Comparison of ENCODE assay signal across 32 cellular contexts in genomic region chr17:43809121-43809520, GRCh38. TPM values are rescaled to one million over a fixed set of nuclear protein-coding genes. Genes with fewer than 3 reads are reported as not detected.
"Had no signal": no experiment of that assay in that cellular context is flagged by ENCODE, and none has a peak within 500 bp of the region (broad histone marks: within the 10 kb centered on the region; RNA-seq: fewer than 3 reads in every experiment).

No MANE protein-coding gene starts in this region.

- H3K4me1 ChIP-seq: esophagus squamous epithelium, gastrocnemius medialis, left lung had no signal

- FAIRE-seq: colon, endometrium, islet of Langerhans, kidney had no signal

- H3K27ac ChIP-seq: epithelial cell of prostate, esophagus squamous epithelium, gastrocnemius medialis, heart right ventricle, left lung had no signal

- H3K4me3 ChIP-seq: esophagus squamous epithelium, gastrocnemius medialis, heart right ventricle, left lung, lung had no signal

- DNase-seq: cortex of kidney; effector CD8-positive, alpha-beta T cell; effector memory CD8-positive, alpha-beta T cell; endodermal cell; erythroblast; esophagus squamous epithelium; foreskin fibroblast; foreskin melanocyte; gastrocnemius medialis; glutamatergic neuron; heart right ventricle; hippocampal formation; kidney; kidney glomerular epithelial cell; left colon; left lung; left ventricle myocardium superior; mammary epithelial cell; mesendoderm; midbrain; naive thymus-derived CD4-positive, alpha-beta T cell had no signal

- H3K9me3 ChIP-seq: esophagus squamous epithelium, gastrocnemius medialis, heart right ventricle, left lung had no signal

- ATAC-seq: effector memory CD8-positive, alpha-beta T cell; esophagus mucosa; gastrocnemius medialis; heart right ventricle; left colon; left lung; left ventricle myocardium superior; naive thymus-derived CD4-positive, alpha-beta T cell had no signal

- H3K36me3 ChIP-seq: gastrocnemius medialis had no signal

- H3K27me3 ChIP-seq: esophagus squamous epithelium, gastrocnemius medialis, heart right ventricle, left lung had no signal

RNA-seq across cellular contexts. Expression of gene MPP3, which starts 23.8 kb away (rescaled TPM):
- polyA plus RNA-seq: naive thymus-derived CD4-positive, alpha-beta T cell had no signal

RNA-seq across cellular contexts. Expression of gene CFAP97D1, which starts 28.9 kb away (rescaled TPM):
- total RNA-seq: cerebellum; dermis microvascular lymphatic vessel endothelial cell; endodermal cell; esophagus mucosa; gastrocnemius medialis; glomerular endothelial cell; kidney; left colon; left lung; left ventricle myocardium superior; mononuclear cell; mucosa of gallbladder; naive thymus-derived CD4-positive, alpha-beta T cell had no signal
- polyA plus RNA-seq: heart right ventricle; naive thymus-derived CD4-positive, alpha-beta T cell had no signal

RNA-seq across cellular contexts. Expression of gene CD300LG, which starts 37.9 kb away (rescaled TPM):
- total RNA-seq: cerebellum; dermis microvascular lymphatic vessel endothelial cell; endodermal cell; glomerular endothelial cell; mammary epithelial cell; mononuclear cell; naive thymus-derived CD4-positive, alpha-beta T cell had no signal
- polyA plus RNA-seq: naive thymus-derived CD4-positive, alpha-beta T cell had no signal

RNA-seq across cellular contexts. Expression of gene SOST, which starts 50.5 kb away (rescaled TPM):
- total RNA-seq: cerebellum; dermis microvascular lymphatic vessel endothelial cell; endodermal cell; esophagus mucosa; gastrocnemius medialis; glomerular endothelial cell; left colon; left ventricle myocardium superior; lung; mammary epithelial cell; mononuclear cell; mucosa of gallbladder; naive thymus-derived CD4-positive, alpha-beta T cell had no signal
- polyA plus RNA-seq: mammary epithelial cell; naive thymus-derived CD4-positive, alpha-beta T cell had no signal
